8 cellular contexts compared by ENCODE assay signal in the genomic region with DNA sequence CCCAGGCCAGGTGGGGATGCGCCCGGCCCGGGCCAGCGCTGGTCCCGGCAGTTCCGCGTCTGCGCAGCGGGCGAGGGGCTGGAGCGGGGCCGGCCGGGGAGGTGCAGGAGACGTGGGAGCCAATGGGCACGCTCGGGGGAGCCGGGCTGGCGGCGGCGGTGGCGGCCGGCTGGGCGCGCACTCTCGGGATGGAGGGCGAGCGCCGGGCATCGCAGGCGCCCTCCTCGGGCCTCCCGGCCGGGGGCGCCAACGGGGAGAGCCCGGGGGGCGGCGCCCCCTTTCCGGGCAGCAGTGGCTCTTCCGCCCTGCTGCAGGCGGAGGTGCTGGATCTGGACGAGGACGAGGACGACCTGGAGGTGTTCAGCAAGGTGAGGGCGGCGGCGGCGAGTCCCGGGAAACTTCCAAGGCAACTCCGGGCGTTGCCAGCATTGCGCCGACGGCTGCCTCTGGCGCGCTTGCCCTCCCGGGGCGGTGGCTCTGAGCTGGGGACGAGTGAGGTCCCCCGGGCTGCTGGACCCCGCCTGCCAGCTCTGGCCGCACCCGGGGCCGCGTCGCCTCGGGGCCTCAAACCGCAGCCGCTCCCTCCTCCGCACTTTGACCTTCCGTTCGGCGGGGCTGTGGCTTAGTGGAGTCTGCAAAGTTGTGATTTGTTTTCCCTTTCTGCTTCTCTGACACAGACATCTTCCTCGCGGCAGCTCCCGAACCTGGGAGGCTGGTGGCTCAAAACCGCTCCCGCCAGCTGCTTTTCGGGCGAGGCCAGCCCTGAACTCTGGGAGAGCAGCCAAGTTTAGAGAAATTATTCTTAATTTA. TPM values are rescaled to one million over a fixed set of nuclear protein-coding genes. Genes with fewer than 3 reads are reported as not detected.
DNase-seq lines count a peak whose midpoint lies in the region; ATAC-seq and TF ChIP-seq lines count a peak whose summit lies in the region.

A gene with protein sequence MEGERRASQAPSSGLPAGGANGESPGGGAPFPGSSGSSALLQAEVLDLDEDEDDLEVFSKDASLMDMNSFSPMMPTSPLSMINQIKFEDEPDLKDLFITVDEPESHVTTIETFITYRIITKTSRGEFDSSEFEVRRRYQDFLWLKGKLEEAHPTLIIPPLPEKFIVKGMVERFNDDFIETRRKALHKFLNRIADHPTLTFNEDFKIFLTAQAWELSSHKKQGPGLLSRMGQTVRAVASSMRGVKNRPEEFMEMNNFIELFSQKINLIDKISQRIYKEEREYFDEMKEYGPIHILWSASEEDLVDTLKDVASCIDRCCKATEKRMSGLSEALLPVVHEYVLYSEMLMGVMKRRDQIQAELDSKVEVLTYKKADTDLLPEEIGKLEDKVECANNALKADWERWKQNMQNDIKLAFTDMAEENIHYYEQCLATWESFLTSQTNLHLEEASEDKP (plus strand): TSS at position 178 of the 810 bp plus-strand sequence. CDS start 11 bp downstream, at position 189.

- H3K36me3 Mint-ChIP-seq in activated B cell treated with CpG ODN at 0.5 μM for 24 hours (ENCODE audit: low read depth): no peaks in the 10 kb centered on the region

- TF ChIP-seq CTCF in activated B cell treated with CpG ODN at 0.5 μM for 24 hours (IDR thresholded peaks at IDR 0.05) (no peak), testis (IDR thresholded peaks at IDR 0.05) (peak in 1 of 3 experiments; percentile 10)

- DNase-seq in DMS79 treated with DMSO at 0.1 percent for 48 hours (lab: John Stamatoyannopoulos, UW) (peak; percentile 21), DMS79 (lab: John Stamatoyannopoulos, UW) (no peak), LHCN-M2 (ENCODE audit: low read depth) (peak; percentile 74), activated B cell treated with CpG ODN at 0.5 μM for 24 hours (no peak), testis (peak; percentile 84)

- peak within 1 kb of the TSS; percentile 84 for H3K4me3 ChIP-seq in mesodermal cell (ENCODE audit: extremely low read depth, insufficient read depth, low read length, poor library complexity, severe bottlenecking)
- H3K4me3 ChIP-seq in testis: peak within 1 kb of the TSS; percentile 75 to 88

- H3K9me3 Mint-ChIP-seq in activated B cell treated with CpG ODN at 0.5 μM for 24 hours: no peaks in the 10 kb centered on the region

- CTCF ChIA-PET in activated B cell treated with CpG ODN at 0.5 μM for 24 hours (lab: Charles Lee): no interaction called here

- H3K4me3 Mint-ChIP-seq in activated B cell treated with CpG ODN at 0.5 μM for 24 hours: peak within 1 kb of the TSS; percentile 62

- POLR2A ChIA-PET in activated B cell treated with CpG ODN at 0.5 μM for 24 hours (lab: Charles Lee): no interaction called here

- H3K36me3 ChIP-seq in mesodermal cell (ENCODE audit: control insufficient read depth, insufficient read depth, low read length) (peaks cover 5% of the 10 kb centered on the region), testis (ENCODE audit: low read depth, missing control alignments) (no peaks in the 10 kb centered on the region)

- WGBS in mesodermal cell (ENCODE audit: insufficient coverage in 2 of 2), 2 experiments: 0 to 1% methylated on average over 46 to 49 of the region's 80 CpGs
- 0 to 1% methylated on average over 11 to 53 of the region's 80 CpGs for WGBS in testis, 2 donors

- H3K27ac ChIP-seq in mesodermal cell (ENCODE audit: low read depth, low read length, severe bottlenecking): peak within 1 kb of the TSS; percentile 36
- H3K27ac ChIP-seq in testis: peak within 1 kb of the TSS; percentile 88 to 96

- no peaks in the 10 kb centered on the region for H3K27me3 ChIP-seq in testis

- intact Hi-C loops in activated B cell treated with CpG ODN at 0.5 μM for 24 hours (cut with micrococcal nuclease): no loop called here
- intact Hi-C loops in testis (cut with DNase I; ENCODE audit: low total_unique reads): no loop called here

- peaks cover 6% of the 10 kb centered on the region for H3K4me1 ChIP-seq in mesodermal cell (ENCODE audit: control insufficient read depth, insufficient read depth, low read length, poor library complexity, severe bottlenecking)
- peaks cover 17% of the 10 kb centered on the region for H3K4me1 ChIP-seq in testis

- peaks cover 10% of the 10 kb centered on the region for H3K4me1 Mint-ChIP-seq in activated B cell treated with CpG ODN at 0.5 μM for 24 hours

- peaks cover 31% of the 10 kb centered on the region for H3K27me3 Mint-ChIP-seq in activated B cell treated with CpG ODN at 0.5 μM for 24 hours

- no peaks in the 10 kb centered on the region for H3K9me3 ChIP-seq in mesodermal cell (ENCODE audit: control insufficient read depth, low read length)
- no peaks in the 10 kb centered on the region for H3K9me3 ChIP-seq in testis

- no peak within 1 kb of the TSS for H3K27ac Mint-ChIP-seq in activated B cell treated with CpG ODN at 0.5 μM for 24 hours

- no peak for TF ChIP-seq POLR2A in testis (IDR thresholded peaks at IDR 0.05)

- ATAC-seq in GM21723 (IDR thresholded peaks at IDR 0.05; ENCODE audit: unreplicated experiment): peak; percentile 64
- ATAC-seq in activated B cell treated with CpG ODN at 0.5 μM for 24 hours (ENCODE audit: low read depth): no peak
- peak; percentile 98 for ATAC-seq in esophagus mucosa

RNA-seq across cellular contexts. Expression of the gene that starts here (rescaled TPM):
- 56.7 and 58.5 TPM in 2 replicates for total RNA-seq in LHCN-M2 (2014; rRNA removed)
- 39.1 TPM for polyA plus RNA-seq in LHCN-M2 (2012)
- total RNA-seq in activated B cell treated with CpG ODN at 0.5 μM for 24 hours: not detected in 2 replicates
- total RNA-seq in esophagus mucosa: 25.4 TPM
- 40.8 TPM for polyA plus RNA-seq in mesodermal cell (2013, experiment 1 of 2)
- polyA plus RNA-seq in mesodermal cell (2013, experiment 2 of 2): 49.2 TPM
- 10 to 100 TPM; 32.0 to 36.2 TPM for total RNA-seq in testis
- 29.7 TPM for polyA plus RNA-seq in testis (ENCODE audit: insufficient read depth, low read depth, low replicate concordance)

Comparison
In these comparisons a context has a peak if more than half of its experiments do, and no peak if none do; other contexts are left out.
1. RNA of the gene that starts here (total RNA-seq): 56.7 to 58.5 TPM in LHCN-M2, 32.0 to 36.2 TPM in testis and 25.4 TPM in esophagus mucosa (single experiment); not detected in activated B cell treated with CpG ODN at 0.5 μM for 24 hours; every median in the first group is over 10 times any median in the second.
2. DNase-seq: peak in DMS79 treated with DMSO at 0.1 percent for 48 hours (single experiment), LHCN-M2 (single experiment) and testis (single experiment); none in DMS79 (single experiment) and activated B cell treated with CpG ODN at 0.5 μM for 24 hours (single experiment).